Comparison of ENCODE assay signal across 7 cellular contexts in the genomic region with DNA sequence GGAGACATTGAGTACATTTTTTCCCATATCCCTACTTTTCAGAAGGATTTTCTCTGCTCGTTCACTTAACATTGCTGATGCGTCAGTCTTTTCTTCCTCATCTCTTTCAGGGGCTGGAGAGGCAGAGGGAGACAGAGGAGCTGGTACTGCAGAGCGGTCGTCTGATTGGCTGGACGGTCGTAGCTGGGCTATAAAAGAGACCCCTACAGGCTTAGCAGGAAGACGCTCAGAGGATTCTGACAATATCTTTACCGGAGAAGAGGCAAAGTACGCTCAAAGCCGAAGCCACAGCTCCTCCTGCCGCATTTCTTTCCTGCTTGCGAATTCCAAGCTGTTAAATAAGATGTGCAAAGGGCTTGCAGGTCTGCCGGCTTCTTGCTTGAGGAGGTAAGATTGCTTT. TPM values are rescaled to one million over a fixed set of nuclear protein-coding genes. Genes with fewer than 3 reads are reported as not detected.
DNase-seq lines count a peak whose midpoint lies in the region; ATAC-seq, FAIRE-seq and TF ChIP-seq lines count a peak whose summit lies in the region.

A gene (plus strand): TSS at position 220 of the 400 bp plus-strand sequence. CDS start 124 bp downstream, at position 344.

- H3K9me3 ChIP-seq in cardiac muscle cell (ENCODE audit: low read depth) = no peaks in the 10 kb centered on the region

- H3K4me3 ChIP-seq in WI38 (ENCODE audit: low read depth, low read length) (peak within 1 kb of the TSS; percentile 54), cardiac muscle cell (peak within 1 kb of the TSS; percentile 19)

- no peaks in the 10 kb centered on the region for H3K4me1 ChIP-seq in cardiac muscle cell (ENCODE audit: low read depth)

- no peaks in the 10 kb centered on the region for H3K36me3 ChIP-seq in cardiac muscle cell

- DNase-seq in HTR-8/SVneo (ENCODE audit: insufficient read length, low spot score) (peak; percentile 57), cardiac muscle cell (ENCODE audit: low read depth in 1 of 2, low spot score in 1 of 2) (peak; percentile 85 to 97), pons (ENCODE audit: low spot score) (peak; percentile 47)

- no peaks in the 10 kb centered on the region for H3K4me1 Mint-ChIP-seq in stimulated activated memory B cell treated with anti-CD40 and anti-IgM and Interleukin-4, amounts not matched to agents 10 μg/mL and 1 μg/mL and 100 μg/mL, for 72 hours

- no peak for ATAC-seq in stimulated activated memory B cell treated with anti-CD40 and anti-IgM and Interleukin-4, amounts not matched to agents 10 μg/mL and 1 μg/mL and 100 μg/mL, for 72 hours
- ATAC-seq in GM21360 (IDR thresholded peaks at IDR 0.05; ENCODE audit: unreplicated experiment) (no peak), GM21576 (IDR thresholded peaks at IDR 0.05; ENCODE audit: unreplicated experiment) (no peak)

- no peaks in the 10 kb centered on the region for H3K36me3 Mint-ChIP-seq in stimulated activated memory B cell treated with anti-CD40 and anti-IgM and Interleukin-4, amounts not matched to agents 10 μg/mL and 1 μg/mL and 100 μg/mL, for 72 hours

- TF ChIP-seq CTCF in WI38 (IDR thresholded peaks at IDR 0.05; ENCODE audit: low read depth, low read length) (peak; percentile 68), cardiac muscle cell (IDR thresholded peaks at IDR 0.05; ENCODE audit: low read depth, low read length) (peak; percentile 68)

- FAIRE-seq in HTR-8/SVneo (lab: Jason Lieb, UNC) = no peak

- no peak within 1 kb of the TSS for H3K27ac ChIP-seq in cardiac muscle cell

- no peak within 1 kb of the TSS for H3K4me3 Mint-ChIP-seq in stimulated activated memory B cell treated with anti-CD40 and anti-IgM and Interleukin-4, amounts not matched to agents 10 μg/mL and 1 μg/mL and 100 μg/mL, for 72 hours

- H3K27me3 ChIP-seq in cardiac muscle cell = no peaks in the 10 kb centered on the region

- H3K27ac Mint-ChIP-seq in stimulated activated memory B cell treated with anti-CD40 and anti-IgM and Interleukin-4, amounts not matched to agents 10 μg/mL and 1 μg/mL and 100 μg/mL, for 72 hours = no peak within 1 kb of the TSS

- H3K27me3 Mint-ChIP-seq in stimulated activated memory B cell treated with anti-CD40 and anti-IgM and Interleukin-4, amounts not matched to agents 10 μg/mL and 1 μg/mL and 100 μg/mL, for 72 hours = peaks cover 38% of the 10 kb centered on the region

- no peaks in the 10 kb centered on the region for H3K9me3 Mint-ChIP-seq in stimulated activated memory B cell treated with anti-CD40 and anti-IgM and Interleukin-4, amounts not matched to agents 10 μg/mL and 1 μg/mL and 100 μg/mL, for 72 hours

RNA-seq across cellular contexts. Expression of the gene that starts here (rescaled TPM):
- total RNA-seq in cardiac muscle cell = 25.9 and 64.5 TPM in 2 replicates
- 10.0 and 16.1 TPM in 2 replicates for polyA plus RNA-seq in cardiac muscle cell
